In genomic region chr9:136631038-136632000, GRCh38 we compare ENCODE assay signal across 8 cellular contexts. TPM values are rescaled to one million over a fixed set of nuclear protein-coding genes. Genes with fewer than 3 reads are reported as not detected.
DNase-seq lines count a peak whose midpoint lies in the region; ATAC-seq and TF ChIP-seq lines count a peak whose summit lies in the region.

No MANE protein-coding gene starts in this region.

- 55 to 57% methylated on average over 31 of the region's 31 CpGs for WGBS in thyroid gland, 2 donors

- no peaks in the 10 kb centered on the region for H3K4me1 Mint-ChIP-seq in activated T-helper 17 cell treated with anti-CD3 and anti-CD28 coated beads, Interleukin-2, amount 50 U/mL, for 72 hours
- H3K4me1 Mint-ChIP-seq in osteocyte (ENCODE audit: unreplicated experiment), result peaks cover 13% of the 10 kb centered on the region

- H3K9me3 Mint-ChIP-seq in activated T-helper 17 cell treated with anti-CD3 and anti-CD28 coated beads, Interleukin-2, amount 50 U/mL, for 72 hours, result no peaks in the 10 kb centered on the region
- H3K9me3 Mint-ChIP-seq in osteocyte (ENCODE audit: unreplicated experiment), result no peaks in the 10 kb centered on the region

- peaks cover 3% of the 10 kb centered on the region for H3K27me3 Mint-ChIP-seq in activated T-helper 17 cell treated with anti-CD3 and anti-CD28 coated beads, Interleukin-2, amount 50 U/mL, for 72 hours
- H3K27me3 Mint-ChIP-seq in osteocyte (ENCODE audit: unreplicated experiment), result no peaks in the 10 kb centered on the region

- TF ChIP-seq CTCF in osteocyte (IDR thresholded peaks at IDR 0.05), result peak; percentile 91
- peak; percentile 47 to 97 (median 80) for TF ChIP-seq CTCF in thyroid gland (IDR thresholded peaks at IDR 0.05)

- no peak overlapping the region for H3K4me3 ChIP-seq in thyroid gland (replicated peaks in 1 of 3)

- DNase-seq in D341Med (ENCODE audit: low spot score), result peak; percentile 83
- peak; percentile 81 to 88 for DNase-seq in Kasumi-1 (lab: John Stamatoyannopoulos, UW)
- DNase-seq in RPMI8226, result peak; percentile 86
- DNase-seq in fibroblast of the conjunctiva (ENCODE audit: low read depth), result peak; percentile 57
- no peak for DNase-seq in osteocyte (ENCODE audit: extremely low spot score, unreplicated experiment)
- peak; percentile 75 to 77 for DNase-seq in thyroid gland

- no peak overlapping the region for H3K27ac Mint-ChIP-seq in activated T-helper 17 cell treated with anti-CD3 and anti-CD28 coated beads, Interleukin-2, amount 50 U/mL, for 72 hours
- H3K27ac Mint-ChIP-seq in osteocyte (ENCODE audit: unreplicated experiment), result no peak overlapping the region

- H3K9me3 ChIP-seq in thyroid gland, result no peaks in the 10 kb centered on the region

- H3K4me3 Mint-ChIP-seq in activated T-helper 17 cell treated with anti-CD3 and anti-CD28 coated beads, Interleukin-2, amount 50 U/mL, for 72 hours, result no peak overlapping the region
- no peak overlapping the region for H3K4me3 Mint-ChIP-seq in osteocyte (ENCODE audit: unreplicated experiment)

- no peaks in the 10 kb centered on the region for H3K36me3 Mint-ChIP-seq in activated T-helper 17 cell treated with anti-CD3 and anti-CD28 coated beads, Interleukin-2, amount 50 U/mL, for 72 hours (ENCODE audit: low read depth)
- no peaks in the 10 kb centered on the region for H3K36me3 Mint-ChIP-seq in osteocyte (ENCODE audit: unreplicated experiment)

- peak; percentile 90 for ATAC-seq in activated T-helper 17 cell treated with anti-CD3 and anti-CD28 coated beads, Interleukin-2, amount 50 U/mL, for 72 hours (replicated peaks)
- no peak for ATAC-seq in GM19035 (IDR thresholded peaks at IDR 0.05; ENCODE audit: unreplicated experiment)

- H3K36me3 ChIP-seq in thyroid gland, result no peaks in the 10 kb centered on the region

- no peaks in the 10 kb centered on the region for H3K27me3 ChIP-seq in thyroid gland

- no peak overlapping the region for H3K27ac ChIP-seq in thyroid gland

- TF ChIP-seq POLR2A in thyroid gland (IDR thresholded peaks at IDR 0.05), result no peak

- intact Hi-C loops in thyroid gland (cut with DNase I), result loop anchor here (2.0 kb wide), 1 partner anchor 143 kb away; no protein-coding TSS in a partner anchor

- H3K4me1 ChIP-seq in thyroid gland, result peaks cover 6 to 10% of the 10 kb centered on the region in 2 donors

RNA-seq across cellular contexts. Expression of gene EGFL7, which starts 31.4 kb away (rescaled TPM):
- 1 to 10 TPM in 1 of 2 donors, under 1 TPM in 1; 0.78 to 1.0 TPM for total RNA-seq in activated T-helper 17 cell treated with anti-CD3 and anti-CD28 coated beads, Interleukin-2, amount 50 U/mL, for 72 hours
- total RNA-seq in osteocyte (6.9 and 8.4 TPM in 2 replicates), thyroid gland (100 to 1,000 TPM in 1 of 4 donors, 10 to 100 TPM in 3; 38.4 to 143 (median 81.6) TPM)

RNA-seq across cellular contexts. Expression of gene AGPAT2, which starts 55.9 kb away (rescaled TPM):
- total RNA-seq in activated T-helper 17 cell treated with anti-CD3 and anti-CD28 coated beads, Interleukin-2, amount 50 U/mL, for 72 hours, result 10 to 100 TPM; 14.6 to 15.6 TPM
- total RNA-seq in osteocyte (34.4 and 36.4 TPM in 2 replicates), thyroid gland (10 to 100 TPM; 58.6 to 78.7 (median 72.0) TPM)
